Comparison of ENCODE assay signal across 16 cellular contexts in the genomic region with DNA sequence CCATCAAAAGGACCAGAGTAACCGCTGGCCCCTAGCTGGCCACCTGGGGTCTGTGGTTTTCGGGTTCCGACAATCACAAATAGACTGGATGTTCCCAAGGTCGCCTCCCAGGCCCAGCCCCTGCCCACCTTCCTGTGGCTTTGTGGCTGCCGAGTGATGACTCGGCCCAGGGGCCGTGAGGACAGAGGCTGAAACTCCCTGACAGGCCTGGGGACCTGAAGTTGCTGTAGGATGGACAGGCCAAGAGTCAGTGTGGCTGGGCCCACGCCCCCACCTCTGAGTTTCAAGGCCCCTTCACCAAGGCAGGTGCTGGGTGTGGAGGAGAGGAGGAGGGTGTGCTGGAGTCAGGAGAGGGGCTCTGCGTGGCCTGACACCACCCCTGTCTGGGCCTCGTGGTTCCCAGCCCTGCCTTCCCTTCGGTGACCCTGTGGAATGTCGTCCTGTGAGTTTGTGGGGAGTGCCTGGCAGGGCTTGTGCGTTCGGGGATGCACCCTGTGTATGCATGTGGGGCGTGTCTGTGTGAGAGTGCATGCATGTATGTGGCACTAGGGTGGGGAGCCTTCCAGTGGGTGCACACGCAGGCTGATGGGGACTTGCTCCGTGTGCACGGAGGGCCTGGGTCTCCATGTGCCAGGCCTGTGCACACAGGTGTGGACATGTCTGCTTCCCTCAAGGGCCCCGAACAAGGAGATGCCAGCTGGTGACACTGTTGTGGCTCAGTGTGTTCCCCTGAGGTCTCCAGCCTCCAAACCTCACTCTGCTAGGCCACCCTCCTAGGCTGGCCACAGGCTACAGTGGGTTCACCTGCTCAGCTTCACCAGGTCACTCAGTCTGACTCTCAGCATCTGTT. TPM values are rescaled to one million over a fixed set of nuclear protein-coding genes. Genes with fewer than 3 reads are reported as not detected.
A peak's percentile ranks its signal among the peaks of the same experiment; 100 is the strongest.
DNase-seq lines count a peak whose midpoint lies in the region; ATAC-seq, FAIRE-seq and TF ChIP-seq lines count a peak whose summit lies in the region.
"Had no signal": no experiment of that assay in that cellular context is flagged by ENCODE, and none has a peak within 500 bp of the region (broad histone marks: within the 10 kb centered on the region; RNA-seq: fewer than 3 reads in every experiment).

No MANE protein-coding gene starts in this region.

- H4K20me1 ChIP-seq in keratinocyte (ENCODE audit: control insufficient read depth, extremely low read depth, insufficient read depth, low read length), result no peaks in the 10 kb centered on the region

- TF ChIP-seq POLR2A in suprapubic skin (IDR thresholded peaks at IDR 0.05), result no peak

- no peak for DNase-seq in activated CD4-positive, alpha-beta memory T cell treated with anti-CD3 and anti-CD28 coated beads, Interleukin-2, amount 10 ng/mL, durations not matched to agents 7 days and 5 days
- no peak for DNase-seq in activated CD4-positive, alpha-beta memory T cell treated with anti-CD3 and anti-CD28 coated beads for 36 hours
- DNase-seq in NT2/D1 (ENCODE audit: low read depth, low spot score), result no peak
- no peak for DNase-seq in keratinocyte (ENCODE audit: low read depth, low spot score)
- DNase-seq in suprapubic skin (ENCODE audit: low spot score in 2 of 2), result no peak
- DNase-seq in NCI-H1048 (lab: John Stamatoyannopoulos, UW), result no peak
- no peak for DNase-seq in stimulated activated CD4-positive, alpha-beta T cell treated with anti-CD3 and anti-CD28 coated beads, Interleukin-4, amount 100 ng/mL, for 24 hours
- DNase-seq: activated CD8-positive, alpha-beta memory T cell treated with anti-CD3 and anti-CD28 coated beads, Interleukin-2, amount 50 U/mL, for 48 hours; COR-L47; effector CD4-positive, alpha-beta T cell; RPMI8226 had no signal

- no peak overlapping the region for H3K4me2 ChIP-seq in keratinocyte (ENCODE audit: control insufficient read depth, extremely low read depth, insufficient read depth, low read depth, low read length)
- H3K4me2 ChIP-seq: A549 had no signal

- WGBS in suprapubic skin, result 57% methylated on average over 14 of the region's 19 CpGs

- intact Hi-C loops in activated CD4-positive, alpha-beta memory T cell treated with anti-CD3 and anti-CD28 coated beads for 36 hours (cut with micrococcal nuclease), result no loop called here

- H3K27me3 ChIP-seq in NT2/D1 (ENCODE audit: insufficient read depth, insufficient read length) (no peaks in the 10 kb centered on the region), keratinocyte (ENCODE audit: control insufficient read depth, extremely low read depth, insufficient read depth, low read length) (no peaks in the 10 kb centered on the region), suprapubic skin (no peaks in the 10 kb centered on the region)
- H3K27me3 ChIP-seq: upper lobe of left lung had no signal

- peaks cover 32% of the 10 kb centered on the region for H3K4me1 Mint-ChIP-seq in activated CD4-positive, alpha-beta memory T cell treated with anti-CD3 and anti-CD28 coated beads, Interleukin-2, amount 10 ng/mL, durations not matched to agents 7 days and 5 days
- peaks cover 9% of the 10 kb centered on the region for H3K4me1 Mint-ChIP-seq in activated CD4-positive, alpha-beta memory T cell treated with anti-CD3 and anti-CD28 coated beads for 36 hours (ENCODE audit: low read depth)

- H3K36me3 ChIP-seq in NT2/D1 (ENCODE audit: insufficient read depth, insufficient read length, low read length) (no peaks in the 10 kb centered on the region), keratinocyte (ENCODE audit: control insufficient read depth in 2 of 2, extremely low read depth in 1 of 2, insufficient read depth in 2 of 2, low read length in 2 of 2) (no peaks in the 10 kb centered on the region), suprapubic skin (no peaks in the 10 kb centered on the region)
- H3K36me3 ChIP-seq: HAP-1, neutrophil, upper lobe of left lung had no signal

- no peak overlapping the region for H3K4me3 ChIP-seq in NT2/D1 (ENCODE audit: insufficient read length, low read depth)
- no peak overlapping the region for H3K4me3 ChIP-seq in keratinocyte (ENCODE audit: control insufficient read depth in 2 of 3, extremely low read depth in 1 of 3, insufficient read depth in 2 of 3, low read depth in 1 of 3, low read length in 3 of 3)
- H3K4me3 ChIP-seq in suprapubic skin, result no peak overlapping the region
- H3K4me3 ChIP-seq: A549, HAP-1, upper lobe of left lung had no signal

- no peaks in the 10 kb centered on the region for H3K9me3 ChIP-seq in NT2/D1 (ENCODE audit: insufficient read depth, low read length)
- no peaks in the 10 kb centered on the region for H3K9me3 ChIP-seq in keratinocyte (ENCODE audit: control insufficient read depth, low read depth, low read length)
- H3K9me3 ChIP-seq in suprapubic skin, result no peaks in the 10 kb centered on the region
- H3K9me3 ChIP-seq: A549, HAP-1, neutrophil, upper lobe of left lung had no signal

- TF ChIP-seq EP300 in suprapubic skin (IDR thresholded peaks at IDR 0.05), result no peak

- FAIRE-seq in keratinocyte (lab: Jason Lieb, UNC), result peak; percentile 29
- FAIRE-seq: A549 had no signal

- no peak for ATAC-seq in HG02840 (IDR thresholded peaks at IDR 0.05; ENCODE audit: low FRiP score, unreplicated experiment)
- ATAC-seq: A549 had no signal

- H2AFZ ChIP-seq in keratinocyte (ENCODE audit: control insufficient read depth, low read length), result no peak overlapping the region

- H3K27me3 Mint-ChIP-seq in activated CD4-positive, alpha-beta memory T cell treated with anti-CD3 and anti-CD28 coated beads, Interleukin-2, amount 10 ng/mL, durations not matched to agents 7 days and 5 days, result no peaks in the 10 kb centered on the region
- no peaks in the 10 kb centered on the region for H3K27me3 Mint-ChIP-seq in activated CD4-positive, alpha-beta memory T cell treated with anti-CD3 and anti-CD28 coated beads for 36 hours

- no peak overlapping the region for H3K4me3 Mint-ChIP-seq in activated CD4-positive, alpha-beta memory T cell treated with anti-CD3 and anti-CD28 coated beads, Interleukin-2, amount 10 ng/mL, durations not matched to agents 7 days and 5 days
- no peak overlapping the region for H3K4me3 Mint-ChIP-seq in activated CD4-positive, alpha-beta memory T cell treated with anti-CD3 and anti-CD28 coated beads for 36 hours

- no peaks in the 10 kb centered on the region for H3K9me3 Mint-ChIP-seq in activated CD4-positive, alpha-beta memory T cell treated with anti-CD3 and anti-CD28 coated beads, Interleukin-2, amount 10 ng/mL, durations not matched to agents 7 days and 5 days
- H3K9me3 Mint-ChIP-seq in activated CD4-positive, alpha-beta memory T cell treated with anti-CD3 and anti-CD28 coated beads for 36 hours, result no peaks in the 10 kb centered on the region

- POLR2A ChIA-PET in activated CD4-positive, alpha-beta memory T cell treated with anti-CD3 and anti-CD28 coated beads, Interleukin-2, amount 10 ng/mL, durations not matched to agents 7 days and 5 days (lab: Charles Lee), result interaction anchor here (1.0 kb wide), 1 partner anchor 13 kb away, joined by 3 read pairs; no protein-coding TSS in a partner anchor
- POLR2A ChIA-PET in activated CD4-positive, alpha-beta memory T cell treated with anti-CD3 and anti-CD28 coated beads for 36 hours (lab: Charles Lee), result no interaction called here

- CTCF ChIA-PET in activated CD4-positive, alpha-beta memory T cell treated with anti-CD3 and anti-CD28 coated beads, Interleukin-2, amount 10 ng/mL, durations not matched to agents 7 days and 5 days (lab: Charles Lee), result interaction anchor here (1.2 to 2.4 kb wide), 2 partner anchors 13 to 49 kb away, joined by 3 to 6 read pairs; partner anchors contain the start of gene TAB1
- CTCF ChIA-PET in activated CD4-positive, alpha-beta memory T cell treated with anti-CD3 and anti-CD28 coated beads for 36 hours (lab: Charles Lee), result interaction anchor here (0.5 kb wide), 1 partner anchor 233 kb away, joined by 3 read pairs; no protein-coding TSS in a partner anchor

- H3K9me1 ChIP-seq in keratinocyte (ENCODE audit: control insufficient read depth, extremely low read depth, insufficient read depth, low read length), result no peaks in the 10 kb centered on the region

- H3K4me1 ChIP-seq in NT2/D1 (ENCODE audit: insufficient read depth, insufficient read length) (peaks cover 14% of the 10 kb centered on the region), keratinocyte (ENCODE audit: control insufficient read depth, extremely low read depth, insufficient read depth, low read length) (peaks cover 15% of the 10 kb centered on the region), suprapubic skin (peaks cover 37% of the 10 kb centered on the region)
- H3K4me1 ChIP-seq: A549, HAP-1 had no signal

- H3K79me2 ChIP-seq in keratinocyte (ENCODE audit: control insufficient read depth, insufficient read depth, low read length), result no peaks in the 10 kb centered on the region

- H3K27ac ChIP-seq in keratinocyte (ENCODE audit: control insufficient read depth, insufficient read depth, low read length), result no peak overlapping the region
- peak overlapping the region; percentile 47 for H3K27ac ChIP-seq in suprapubic skin
- H3K27ac ChIP-seq: A549, neutrophil had no signal

- peak overlapping the region; percentile 31 for H3K27ac Mint-ChIP-seq in activated CD4-positive, alpha-beta memory T cell treated with anti-CD3 and anti-CD28 coated beads, Interleukin-2, amount 10 ng/mL, durations not matched to agents 7 days and 5 days
- H3K27ac Mint-ChIP-seq in activated CD4-positive, alpha-beta memory T cell treated with anti-CD3 and anti-CD28 coated beads for 36 hours, result no peak overlapping the region

- TF ChIP-seq CTCF in keratinocyte (optimal IDR thresholded peaks at IDR 0.05 in 1 of 3, IDR thresholded peaks at IDR 0.05 in 1 of 3, conservative IDR thresholded peaks at IDR 0.05 in 1 of 3; ENCODE audit: extremely low read depth in 1 of 3, insufficient read depth in 2 of 3, low read length in 3 of 3) (no peak), suprapubic skin (IDR thresholded peaks at IDR 0.05) (no peak)

- H3K36me3 Mint-ChIP-seq in activated CD4-positive, alpha-beta memory T cell treated with anti-CD3 and anti-CD28 coated beads, Interleukin-2, amount 10 ng/mL, durations not matched to agents 7 days and 5 days (ENCODE audit: low read depth), result no peaks in the 10 kb centered on the region
- no peaks in the 10 kb centered on the region for H3K36me3 Mint-ChIP-seq in activated CD4-positive, alpha-beta memory T cell treated with anti-CD3 and anti-CD28 coated beads for 36 hours

- H3K9ac ChIP-seq in NT2/D1 (ENCODE audit: insufficient read length, low read depth) (peak overlapping the region; percentile 12), keratinocyte (ENCODE audit: control insufficient read depth, extremely low read depth, insufficient read depth, low read length) (no peak overlapping the region)

- dilution Hi-C loops in keratinocyte (cut with MboI; ENCODE audit: extremely low pct_ligation_motif_present, low sequenced_read_pairs), result no loop called here

RNA-seq across cellular contexts. Expression of gene MGAT3, which starts 8.4 kb away (rescaled TPM):
- total RNA-seq in activated CD4-positive, alpha-beta memory T cell treated with anti-CD3 and anti-CD28 coated beads, Interleukin-2, amount 10 ng/mL, durations not matched to agents 7 days and 5 days, result under 1 TPM; 0.55 to 0.83 TPM
- total RNA-seq in activated CD4-positive, alpha-beta memory T cell treated with anti-CD3 and anti-CD28 coated beads for 36 hours, result under 1 TPM in 1 of 2 experiments, not detected in 1; 0.05 TPM
- polyA plus RNA-seq in keratinocyte, result not detected in 3 replicates
- not detected for polyA plus RNA-seq in keratinocyte (2011; ENCODE audit: low read depth)
- not detected in 2 replicates for polyA plus RNA-seq in keratinocyte (2011; cell fraction: cytosol; rRNA removed)
- 0.03 TPM in 1 of 2 replicates, not detected in the other for polyA plus RNA-seq in keratinocyte (2011; cell fraction: nucleus; rRNA removed)
- polyA plus RNA-seq in keratinocyte (2012; ENCODE audit: low replicate concordance), result not detected in 2 replicates
- not detected in 3 replicates for polyA minus RNA-seq in keratinocyte
- polyA minus RNA-seq in keratinocyte (2011; cell fraction: cytosol; rRNA and poly(A)+ RNA removed), result not detected
- polyA minus RNA-seq in keratinocyte (2011; cell fraction: nucleus; rRNA and poly(A)+ RNA removed), result not detected in 2 replicates
- 1 to 10 TPM; 2.2 to 3.7 (median 3.0) TPM for total RNA-seq in suprapubic skin

RNA-seq across cellular contexts. Expression of gene TAB1, which starts 48.9 kb away (rescaled TPM):
- 10 to 100 TPM; 25.0 to 27.5 TPM for total RNA-seq in activated CD4-positive, alpha-beta memory T cell treated with anti-CD3 and anti-CD28 coated beads, Interleukin-2, amount 10 ng/mL, durations not matched to agents 7 days and 5 days
- 10 to 100 TPM; 17.2 to 21.1 TPM for total RNA-seq in activated CD4-positive, alpha-beta memory T cell treated with anti-CD3 and anti-CD28 coated beads for 36 hours
- polyA plus RNA-seq in keratinocyte, result 11.8 to 13.5 TPM (median 13.1 TPM) in 3 replicates
- polyA plus RNA-seq in keratinocyte (2011; ENCODE audit: low read depth), result 3.4 TPM
- 6.2 and 14.0 TPM in 2 replicates for polyA plus RNA-seq in keratinocyte (2011; cell fraction: cytosol; rRNA removed)
- 14.9 and 16.0 TPM in 2 replicates for polyA plus RNA-seq in keratinocyte (2011; cell fraction: nucleus; rRNA removed)
- polyA plus RNA-seq in keratinocyte (2012; ENCODE audit: low replicate concordance), result 8.2 and 14.7 TPM in 2 replicates
- 9.9 to 16.8 TPM (median 16.1 TPM) in 3 replicates for polyA minus RNA-seq in keratinocyte
- 19.6 TPM for polyA minus RNA-seq in keratinocyte (2011; cell fraction: cytosol; rRNA and poly(A)+ RNA removed)
- polyA minus RNA-seq in keratinocyte (2011; cell fraction: nucleus; rRNA and poly(A)+ RNA removed), result 11.7 and 13.0 TPM in 2 replicates
- total RNA-seq in suprapubic skin, result 10 to 100 TPM; 16.9 to 35.4 (median 23.3) TPM

RNA-seq across cellular contexts. Expression of gene MIEF1, which starts 53.7 kb away (rescaled TPM):
- total RNA-seq in activated CD4-positive, alpha-beta memory T cell treated with anti-CD3 and anti-CD28 coated beads, Interleukin-2, amount 10 ng/mL, durations not matched to agents 7 days and 5 days, result 10 to 100 TPM; 32.4 to 32.6 TPM
- total RNA-seq in activated CD4-positive, alpha-beta memory T cell treated with anti-CD3 and anti-CD28 coated beads for 36 hours, result 10 to 100 TPM; 40.3 to 43.1 TPM
- 13.8 to 27.6 TPM (median 18.4 TPM) in 3 replicates for polyA plus RNA-seq in keratinocyte
- 6.3 TPM for polyA plus RNA-seq in keratinocyte (2011; ENCODE audit: low read depth)
- polyA plus RNA-seq in keratinocyte (2011; cell fraction: cytosol; rRNA removed), result 22.8 and 24.0 TPM in 2 replicates
- polyA plus RNA-seq in keratinocyte (2011; cell fraction: nucleus; rRNA removed), result 23.9 and 24.4 TPM in 2 replicates
- 13.7 and 26.1 TPM in 2 replicates for polyA plus RNA-seq in keratinocyte (2012; ENCODE audit: low replicate concordance)
- 22.7 to 51.9 TPM (median 30.8 TPM) in 3 replicates for polyA minus RNA-seq in keratinocyte
- 26.7 TPM for polyA minus RNA-seq in keratinocyte (2011; cell fraction: cytosol; rRNA and poly(A)+ RNA removed)
- 20.7 and 28.1 TPM in 2 replicates for polyA minus RNA-seq in keratinocyte (2011; cell fraction: nucleus; rRNA and poly(A)+ RNA removed)
- total RNA-seq in suprapubic skin, result 10 to 100 TPM; 19.2 to 23.6 (median 23.4) TPM
